Comparison of ENCODE assay signal across 21 cellular contexts in the genomic region with DNA sequence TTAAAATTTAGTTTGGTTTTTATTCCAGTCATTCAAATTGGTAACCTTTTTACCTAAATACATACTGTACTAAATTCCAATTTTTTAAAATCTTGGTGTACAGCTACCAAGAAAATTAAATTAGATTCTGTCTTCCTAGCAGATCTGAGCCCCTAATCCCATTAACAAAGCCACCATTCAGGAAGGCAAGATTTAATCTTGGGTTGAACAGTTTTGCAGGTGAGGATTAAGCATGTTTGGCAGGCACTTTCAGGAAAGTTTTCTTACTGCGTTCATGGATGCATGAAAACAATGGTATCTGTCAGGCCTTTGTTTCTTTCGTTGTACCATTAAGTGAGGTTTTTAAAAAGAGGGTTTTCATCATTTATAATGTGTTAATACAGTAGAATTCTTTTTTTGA. TPM values are rescaled to one million over a fixed set of nuclear protein-coding genes. Genes with fewer than 3 reads are reported as not detected.
A peak's percentile ranks its signal among the peaks of the same experiment; 100 is the strongest.
DNase-seq lines count a peak whose midpoint lies in the region; ATAC-seq, FAIRE-seq and TF ChIP-seq lines count a peak whose summit lies in the region.
"Had no signal": no experiment of that assay in that cellular context is flagged by ENCODE, and none has a peak within 500 bp of the region (broad histone marks: within the 10 kb centered on the region; RNA-seq: fewer than 3 reads in every experiment).

No MANE protein-coding gene starts in this region.

- peaks cover 18 to 26% (median 19%) of the 10 kb centered on the region in 3 donors for H3K4me1 ChIP-seq in pancreas
- peaks cover 17% of the 10 kb centered on the region for H3K4me1 ChIP-seq in vagina
- H3K4me1 ChIP-seq: BE2C, Peyer's patch had no signal

- H3K9me3 ChIP-seq in pancreas = no peaks in the 10 kb centered on the region
- no peaks in the 10 kb centered on the region for H3K9me3 ChIP-seq in vagina
- H3K9me3 ChIP-seq: BE2C, Peyer's patch had no signal

- TF ChIP-seq CTCF in 22Rv1 (IDR thresholded peaks at IDR 0.05) (no peak), D721Med (IDR thresholded peaks at IDR 0.05; ENCODE audit: insufficient read depth, missing control alignments) (no peak), pancreas (IDR thresholded peaks at IDR 0.05) (no peak), vagina (IDR thresholded peaks at IDR 0.05) (no peak)

- H3K27ac ChIP-seq in 22Rv1 (peak overlapping the region; percentile 36), pancreas (no peak overlapping the region), vagina (no peak overlapping the region)
- H3K27ac ChIP-seq: KMS-11, Peyer's patch had no signal

- no peak for TF ChIP-seq POLR2A in vagina (IDR thresholded peaks at IDR 0.05)

- DNase-seq in D721Med (ENCODE audit: insufficient read length, low spot score) = no peak
- peak; percentile 89 for DNase-seq in NCI-H82 (lab: John Stamatoyannopoulos, UW)
- DNase-seq in left kidney (ENCODE audit: low read depth, low spot score) = peak; percentile 4
- DNase-seq in pancreas = no peak
- no peak for DNase-seq in cerebellum (ENCODE audit: low spot score)
- no peak for DNase-seq in vagina (ENCODE audit: extremely low spot score in 2 of 2)
- DNase-seq: BE2C, NCI-H1105, NCI-H146, NCI-H2029, NCI-H226, NCI-H510A treated with DMSO at 0.1 percent for 48 hours, NCI-H748 treated with DMSO at 0.1 percent for 48 hours, Peyer's patch had no signal

- WGBS in pancreas, 2 donors = 29 to 33% methylated on average over 2 of the region's 2 CpGs

- H3K36me3 ChIP-seq in pancreas (peaks cover 0 to 66% (median 36%) of the 10 kb centered on the region in 3 donors), vagina (peaks cover 0 to 32% of the 10 kb centered on the region in 2 donors)
- H3K36me3 ChIP-seq: BE2C had no signal

- FAIRE-seq in D721Med (lab: Jason Lieb, UNC) (peak; percentile 58), pancreas (lab: Jason Lieb, UNC) (no peak)
- FAIRE-seq: G401.6, GM12892, GM18507, H1 had no signal

- H3K27me3 ChIP-seq in pancreas = no peaks in the 10 kb centered on the region
- no peaks in the 10 kb centered on the region for H3K27me3 ChIP-seq in vagina
- H3K27me3 ChIP-seq: BE2C, Peyer's patch had no signal

- no peak for ATAC-seq in pancreas
- no peak for ATAC-seq in GM19324 (IDR thresholded peaks at IDR 0.05; ENCODE audit: low FRiP score, unreplicated experiment)

- peak overlapping the region in 1 of 4 donors; percentile 0 for H3K4me3 ChIP-seq in pancreas
- no peak overlapping the region for H3K4me3 ChIP-seq in vagina
- H3K4me3 ChIP-seq: Peyer's patch had no signal

- intact Hi-C loops in pancreas (cut with DNase I) = no loop called here
- intact Hi-C loops in vagina (cut with DNase I) = no loop called here

RNA-seq across cellular contexts. Expression of a gene that starts 32.8 kb away (rescaled TPM):
- 100 to 1,000 TPM; 304 to 497 (median 336) TPM for total RNA-seq in pancreas
- polyA plus RNA-seq in pancreas = 10 to 100 TPM; 85.6 to 99.0 TPM
- total RNA-seq in cerebellum = 62.5 TPM
- 64.1 TPM for total RNA-seq in vagina

Comparison
In these comparisons a context has a peak if more than half of its experiments do, and no peak if none do; other contexts are left out.
1. DNase-seq: peak in NCI-H82 (single experiment) and left kidney (single experiment); none in D721Med (single experiment), pancreas (0 of 6), cerebellum (single experiment) and vagina (0 of 2).